Comparison of ENCODE assay signal across 1 cellular context in the genomic region with DNA sequence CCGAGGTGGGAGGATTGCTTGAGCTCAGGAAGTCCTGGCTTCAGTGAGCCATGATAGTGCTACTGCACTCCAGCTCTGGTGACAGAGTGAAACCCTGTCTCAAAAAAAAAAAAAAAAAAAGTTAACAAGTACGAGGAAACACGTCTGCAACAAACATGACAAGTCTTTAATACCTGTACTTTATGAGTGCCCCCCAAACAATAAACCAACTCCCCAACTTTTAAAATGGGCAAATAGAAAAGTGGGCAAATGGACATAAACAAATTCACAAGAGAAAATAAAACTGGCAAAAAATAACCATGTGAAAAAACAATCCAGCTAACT.
TF ChIP-seq lines count a peak whose summit lies in the region.

No MANE protein-coding gene starts in this region.

TF ChIP-seq in HEK293T, 16 proteins besides CTCF, POLR2A, EP300 and RAD21:
- TF ChIP-seq HDGF (IDR thresholded peaks at IDR 0.05; ENCODE audit: borderline replicate concordance) (no peak), SUZ12 (IDR thresholded peaks at IDR 0.05) (no peak), ELF4 (IDR thresholded peaks at IDR 0.05) (no peak), ZNF384 (IDR thresholded peaks at IDR 0.05) (peak; percentile 58; the same call in 1 of the 2 replicates), CTBP1 (IDR thresholded peaks at IDR 0.05; ENCODE audit: borderline replicate concordance) (no peak), FOXK2 (IDR thresholded peaks at IDR 0.05) (no peak), TARDBP (IDR thresholded peaks at IDR 0.05) (no peak)
- TF ChIP-seq, protein P1, sequence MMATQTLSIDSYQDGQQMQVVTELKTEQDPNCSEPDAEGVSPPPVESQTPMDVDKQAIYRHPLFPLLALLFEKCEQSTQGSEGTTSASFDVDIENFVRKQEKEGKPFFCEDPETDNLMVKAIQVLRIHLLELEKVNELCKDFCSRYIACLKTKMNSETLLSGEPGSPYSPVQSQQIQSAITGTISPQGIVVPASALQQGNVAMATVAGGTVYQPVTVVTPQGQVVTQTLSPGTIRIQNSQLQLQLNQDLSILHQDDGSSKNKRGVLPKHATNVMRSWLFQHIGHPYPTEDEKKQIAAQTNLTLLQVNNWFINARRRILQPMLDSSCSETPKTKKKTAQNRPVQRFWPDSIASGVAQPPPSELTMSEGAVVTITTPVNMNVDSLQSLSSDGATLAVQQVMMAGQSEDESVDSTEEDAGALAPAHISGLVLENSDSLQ (IDR thresholded peaks at IDR 0.05): no peak
TF ChIP-seq in HEK293T: peak in this region for 1.
